Comparison of ENCODE assay signal across 8 cellular contexts in the genomic region with DNA sequence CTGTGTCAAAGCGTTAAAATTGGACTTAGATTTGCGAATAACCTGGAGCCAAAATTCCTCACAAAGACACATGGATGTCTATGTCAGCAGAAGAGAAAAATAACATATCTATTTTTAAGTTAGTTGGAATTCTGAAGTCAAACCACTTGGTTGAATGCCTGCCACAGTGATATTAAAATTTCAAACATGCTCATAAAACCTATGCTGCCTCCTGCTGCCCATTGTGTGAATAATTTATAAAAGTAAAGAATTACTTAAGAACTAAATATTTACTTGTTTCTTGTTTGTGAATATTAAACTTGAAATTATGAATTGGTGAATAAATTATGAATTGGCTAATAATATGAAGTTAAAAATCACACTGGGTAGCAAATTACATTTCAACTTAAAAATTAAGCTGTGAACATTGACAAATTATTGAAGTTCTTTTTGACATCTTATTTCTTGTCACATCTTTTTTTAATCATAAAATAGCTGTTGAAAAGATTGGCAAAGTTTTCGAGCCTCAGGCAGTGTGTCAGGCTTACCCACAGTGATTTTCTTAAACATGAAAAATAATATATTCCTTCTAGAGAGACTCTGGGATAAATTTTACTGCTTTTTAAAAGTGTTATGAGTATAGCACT. TPM values are rescaled to one million over a fixed set of nuclear protein-coding genes. Genes with fewer than 3 reads are reported as not detected.
A peak's percentile ranks its signal among the peaks of the same experiment; 100 is the strongest.
DNase-seq lines count a peak whose midpoint lies in the region; ATAC-seq, FAIRE-seq and TF ChIP-seq lines count a peak whose summit lies in the region.

No MANE protein-coding gene starts in this region.

- TF ChIP-seq CTCF in Calu3 (IDR thresholded peaks at IDR 0.05; ENCODE audit: unreplicated experiment), result no peak
- peak; percentile 69 for TF ChIP-seq CTCF in KMS-11 (conservative IDR thresholded peaks at IDR 0.05; ENCODE audit: low read depth, low read length)
- peak; percentile 42 for TF ChIP-seq CTCF in bronchial epithelial cell (IDR thresholded peaks at IDR 0.05; ENCODE audit: insufficient read depth, low read length, severe bottlenecking)

- H4K20me1 ChIP-seq in KMS-11 (ENCODE audit: insufficient read depth), result no peaks in the 10 kb centered on the region

- H3K36me3 ChIP-seq in KMS-11 (ENCODE audit: insufficient read depth) (no peaks in the 10 kb centered on the region), bronchial epithelial cell (ENCODE audit: control insufficient read depth, insufficient read depth, low read length) (no peaks in the 10 kb centered on the region)

- H3K27me3 Mint-ChIP-seq in Calu3 (ENCODE audit: unreplicated experiment), result no peaks in the 10 kb centered on the region
- H3K27me3 Mint-ChIP-seq in T-helper 2 cell treated with Interferon-gamma antibody and Interleukin-4, amounts not matched to agents 5 μg/mL and 100 μg/mL, for 36 hours (ENCODE audit: low read depth), result no peaks in the 10 kb centered on the region

- no peaks in the 10 kb centered on the region for H3K9me3 Mint-ChIP-seq in Calu3 (ENCODE audit: low read depth, unreplicated experiment)
- H3K9me3 Mint-ChIP-seq in T-helper 2 cell treated with Interferon-gamma antibody and Interleukin-4, amounts not matched to agents 5 μg/mL and 100 μg/mL, for 36 hours, result no peaks in the 10 kb centered on the region

- no peak overlapping the region for H3K9ac ChIP-seq in KMS-11

- DNase-seq in Calu3 (peak; percentile 10), bronchial epithelial cell (ENCODE audit: low read depth) (peak; percentile 69), lung microvascular endothelial cell (ENCODE audit: low read depth in 2 of 2) (peak; percentile 80 to 86), AML-193 (lab: John Stamatoyannopoulos, UW) (no peak), NCI-H1105 treated with DMSO at 0.1 percent for 48 hours (lab: John Stamatoyannopoulos, UW) (no peak)
- DNase-seq in T-helper 2 cell treated with Interferon-gamma antibody and Interleukin-4, amounts not matched to agents 5 μg/mL and 100 μg/mL, for 36 hours (ENCODE audit: low spot score), result no peak

- no peak overlapping the region for H3K4me3 ChIP-seq in KMS-11 (IDR thresholded peaks at IDR 0.05; ENCODE audit: insufficient read depth, low read depth, low read length)
- no peak overlapping the region for H3K4me3 ChIP-seq in bronchial epithelial cell (ENCODE audit: low read depth, low read length)

- peaks cover 24% of the 10 kb centered on the region for H3K4me1 ChIP-seq in KMS-11 (ENCODE audit: low read depth, poor library complexity, severe bottlenecking)

- CTCF ChIA-PET in Calu3 (lab: Charles Lee), result no interaction called here

- no peak for FAIRE-seq in bronchial epithelial cell (lab: Jason Lieb, UNC)

- no peak overlapping the region for H3K27ac Mint-ChIP-seq in Calu3 (ENCODE audit: unreplicated experiment)
- H3K27ac Mint-ChIP-seq in T-helper 2 cell treated with Interferon-gamma antibody and Interleukin-4, amounts not matched to agents 5 μg/mL and 100 μg/mL, for 36 hours, result no peak overlapping the region

- H2AFZ ChIP-seq in KMS-11 (ENCODE audit: low read depth), result no peak overlapping the region

- H3K4me3 Mint-ChIP-seq in Calu3 (ENCODE audit: low read depth, unreplicated experiment), result no peak overlapping the region
- H3K4me3 Mint-ChIP-seq in T-helper 2 cell treated with Interferon-gamma antibody and Interleukin-4, amounts not matched to agents 5 μg/mL and 100 μg/mL, for 36 hours, result no peak overlapping the region

- intact Hi-C loops in Calu3 (cut with micrococcal nuclease; ENCODE audit: unreplicated experiment), result loop anchor here (1.0 to 10.0 kb wide), 4 partner anchors 72 to 304 kb away; partner anchors contain the start of gene USP53

- BruUV-seq in Calu3 (replicated peaks; lab: Mats Ljungman, UMichigan), result no TSS peak

- H3K27me3 ChIP-seq in KMS-11 (ENCODE audit: insufficient read depth, low read depth), result no peaks in the 10 kb centered on the region
- no peaks in the 10 kb centered on the region for H3K27me3 ChIP-seq in bronchial epithelial cell (ENCODE audit: control insufficient read depth, insufficient read depth, low read length)

- peaks cover 23% of the 10 kb centered on the region for H3K4me1 Mint-ChIP-seq in Calu3 (ENCODE audit: low read depth, unreplicated experiment)
- H3K4me1 Mint-ChIP-seq in T-helper 2 cell treated with Interferon-gamma antibody and Interleukin-4, amounts not matched to agents 5 μg/mL and 100 μg/mL, for 36 hours (ENCODE audit: low read depth), result peaks cover 14% of the 10 kb centered on the region

- no peak for ATAC-seq in HG02759 (IDR thresholded peaks at IDR 0.05; ENCODE audit: unreplicated experiment)

- H3K4me2 ChIP-seq in KMS-11, result no peak overlapping the region

- H3K27ac ChIP-seq in KMS-11, result no peak overlapping the region

- H3K79me2 ChIP-seq in KMS-11 (ENCODE audit: insufficient read depth, low read depth), result no peaks in the 10 kb centered on the region

- peaks cover 10% of the 10 kb centered on the region for H3K36me3 Mint-ChIP-seq in Calu3 (ENCODE audit: insufficient read depth, unreplicated experiment)
- H3K36me3 Mint-ChIP-seq in T-helper 2 cell treated with Interferon-gamma antibody and Interleukin-4, amounts not matched to agents 5 μg/mL and 100 μg/mL, for 36 hours (ENCODE audit: low read depth), result no peaks in the 10 kb centered on the region

RNA-seq across cellular contexts. Expression of gene FABP2, which starts 35.4 kb away (rescaled TPM):
- total RNA-seq in Calu3 (2022) (not detected in 2 replicates), bronchial epithelial cell (not detected in 2 replicates), lung microvascular endothelial cell (not detected in 2 replicates)

Comparison
In these comparisons a context has a peak if more than half of its experiments do, and no peak if none do; other contexts are left out.
1. DNase-seq: peak in Calu3 (single experiment), bronchial epithelial cell (single experiment) and lung microvascular endothelial cell (2 of 2); none in T-helper 2 cell treated with Interferon-gamma antibody and Interleukin-4, amounts not matched to agents 5 μg/mL and 100 μg/mL, for 36 hours (single experiment), AML-193 (0 of 2) and NCI-H1105 treated with DMSO at 0.1 percent for 48 hours (single experiment).